In the genomic region with DNA sequence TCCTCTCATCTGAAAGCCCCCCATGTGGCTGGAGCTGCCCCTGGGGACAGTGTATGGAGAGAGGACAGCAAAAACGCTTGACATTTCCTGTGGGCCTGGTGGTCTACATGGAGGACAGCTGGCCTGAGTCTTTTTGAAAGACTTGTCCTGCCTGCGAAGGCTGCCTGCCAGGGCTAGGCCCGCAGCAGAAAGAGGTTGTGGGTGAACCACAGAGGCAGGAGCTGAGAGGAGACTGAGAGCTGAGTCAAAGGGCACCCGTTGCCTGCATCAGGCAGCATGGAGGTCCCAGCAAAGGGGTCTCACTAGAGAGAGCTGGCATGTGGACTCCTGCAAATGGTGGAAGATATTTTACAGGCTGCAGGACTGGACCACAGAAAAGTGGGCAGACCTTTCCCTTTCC, we compare ENCODE assay signal across 1 cellular context.
TF ChIP-seq lines count a peak whose summit lies in the region.

No MANE protein-coding gene starts in this region.

TF ChIP-seq in IMR-90, 13 proteins besides CTCF, POLR2A, EP300 and RAD21 (continued from another document):
- TF ChIP-seq, protein P1, sequence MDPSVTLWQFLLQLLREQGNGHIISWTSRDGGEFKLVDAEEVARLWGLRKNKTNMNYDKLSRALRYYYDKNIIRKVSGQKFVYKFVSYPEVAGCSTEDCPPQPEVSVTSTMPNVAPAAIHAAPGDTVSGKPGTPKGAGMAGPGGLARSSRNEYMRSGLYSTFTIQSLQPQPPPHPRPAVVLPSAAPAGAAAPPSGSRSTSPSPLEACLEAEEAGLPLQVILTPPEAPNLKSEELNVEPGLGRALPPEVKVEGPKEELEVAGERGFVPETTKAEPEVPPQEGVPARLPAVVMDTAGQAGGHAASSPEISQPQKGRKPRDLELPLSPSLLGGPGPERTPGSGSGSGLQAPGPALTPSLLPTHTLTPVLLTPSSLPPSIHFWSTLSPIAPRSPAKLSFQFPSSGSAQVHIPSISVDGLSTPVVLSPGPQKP (IDR thresholded peaks at IDR 0.05; ENCODE audit: borderline replicate concordance, low read depth, low read length), result no peak
- TF ChIP-seq BHLHE40 (IDR thresholded peaks at IDR 0.05; ENCODE audit: low read depth, low read length) (no peak), RCOR1 (IDR thresholded peaks at IDR 0.05; ENCODE audit: insufficient replicate concordance, low read length) (no peak)
